Comparison of ENCODE assay signal across 8 cellular contexts in genomic region chr4:87270144-87270543, GRCh38. TPM values are rescaled to one million over a fixed set of nuclear protein-coding genes. Genes with fewer than 3 reads are reported as not detected.
DNase-seq lines count a peak whose midpoint lies in the region; ATAC-seq and TF ChIP-seq lines count a peak whose summit lies in the region.

No MANE protein-coding gene starts in this region.

- H3K9me3 ChIP-seq in PC-9 (ENCODE audit: insufficient read depth, low read depth) (no peaks in the 10 kb centered on the region), fibroblast of lung (ENCODE audit: control insufficient read depth, insufficient read depth, low read depth, low read length) (no peaks in the 10 kb centered on the region), vagina (no peaks in the 10 kb centered on the region)

- in situ Hi-C loops in Caki2 (cut with HindIII; ENCODE audit: low pct_unique_long_range_greater_than_20kb, low sequenced_read_pairs), result no loop called here

- BruUV-seq in PC-9 (replicated peaks; lab: Mats Ljungman, UMichigan), result no TSS peak

- ATAC-seq in HG03103 (IDR thresholded peaks at IDR 0.05; ENCODE audit: low read depth, unreplicated experiment) (peak; percentile 52), HG02642 (IDR thresholded peaks at IDR 0.05; ENCODE audit: poor library complexity, unreplicated experiment) (no peak)
- ATAC-seq in stimulated activated naive CD8-positive, alpha-beta T cell treated with anti-CD3 and anti-CD28 coated beads, Interleukin-15, amount 100 ng/mL, for 72 hours, result no peak

- H3K9me2 ChIP-seq in PC-9 (ENCODE audit: insufficient read depth), result no peaks in the 10 kb centered on the region

- H3K27me3 Mint-ChIP-seq in stimulated activated naive CD8-positive, alpha-beta T cell treated with anti-CD3 and anti-CD28 coated beads, Interleukin-15, amount 100 ng/mL, for 72 hours, result no peaks in the 10 kb centered on the region

- H3K4me2 ChIP-seq in PC-9 (no peak overlapping the region), fibroblast of lung (ENCODE audit: extremely low read depth, insufficient read depth, low read length) (no peak overlapping the region)

- H3K4me3 ChIP-seq in PC-9, result no peak overlapping the region
- H3K4me3 ChIP-seq in fibroblast of lung (replicated peaks in 1 of 4; ENCODE audit: control extremely low read depth in 1 of 4, insufficient read depth in 1 of 4, low read depth in 3 of 4, low read length in 4 of 4), result no peak overlapping the region
- H3K4me3 ChIP-seq in retinal pigment epithelial cell (ENCODE audit: low read length), result no peak overlapping the region
- H3K4me3 ChIP-seq in vagina, result no peak overlapping the region

- H3K27ac Mint-ChIP-seq in stimulated activated naive CD8-positive, alpha-beta T cell treated with anti-CD3 and anti-CD28 coated beads, Interleukin-15, amount 100 ng/mL, for 72 hours, result no peak overlapping the region

- no peaks in the 10 kb centered on the region for H3K4me1 ChIP-seq in PC-9 (replicated peaks; ENCODE audit: insufficient read depth)
- no peaks in the 10 kb centered on the region for H3K4me1 ChIP-seq in fibroblast of lung (ENCODE audit: control insufficient read depth, extremely low read depth, insufficient read depth, low read length)
- H3K4me1 ChIP-seq in vagina, result no peaks in the 10 kb centered on the region

- CTCF ChIA-PET in PC-9 (lab: Charles Lee), result interaction anchor here (0.6 kb wide), 1 partner anchor 230 kb away, joined by 4 read pairs; no protein-coding TSS in a partner anchor

- intact Hi-C loops in PC-9 (cut with micrococcal nuclease; ENCODE audit: unreplicated experiment) (loop anchor here (1.0 to 10.0 kb wide), 4 partner anchors 85 to 577 kb away; no protein-coding TSS in a partner anchor), vagina (cut with DNase I) (no loop called here)

- no peaks in the 10 kb centered on the region for H3K4me1 Mint-ChIP-seq in stimulated activated naive CD8-positive, alpha-beta T cell treated with anti-CD3 and anti-CD28 coated beads, Interleukin-15, amount 100 ng/mL, for 72 hours

- H3K79me2 ChIP-seq in PC-9 (ENCODE audit: low read depth), result no peaks in the 10 kb centered on the region
- H3K79me2 ChIP-seq in fibroblast of lung (ENCODE audit: control insufficient read depth, insufficient read depth, low read length), result no peaks in the 10 kb centered on the region

- no peak overlapping the region for H3K27ac ChIP-seq in PC-9
- no peak overlapping the region for H3K27ac ChIP-seq in fibroblast of lung (ENCODE audit: insufficient read depth, low read length)
- no peak overlapping the region for H3K27ac ChIP-seq in vagina

- TF ChIP-seq CTCF in PC-9 (conservative IDR thresholded peaks at IDR 0.05) (peak; percentile 57), fibroblast of lung (conservative IDR thresholded peaks at IDR 0.05 in 1 of 2, IDR thresholded peaks at IDR 0.05 in 1 of 2; ENCODE audit: low read depth in 1 of 2, low read length in 2 of 2) (peak; percentile 57 to 77), retinal pigment epithelial cell (conservative IDR thresholded peaks at IDR 0.05; ENCODE audit: low read depth, low read length) (peak; percentile 74), vagina (IDR thresholded peaks at IDR 0.05) (peak in 1 of 3 experiments; percentile 55)

- TF ChIP-seq POLR2A in vagina (IDR thresholded peaks at IDR 0.05), result no peak

- DNase-seq in Caki2 (ENCODE audit: low read depth) (peak; percentile 14), PC-9 (peak; percentile 5 to 38), fibroblast of lung (ENCODE audit: low read depth in 2 of 2) (peak; percentile 41 to 70), retinal pigment epithelial cell (ENCODE audit: low read depth) (no peak), vagina (ENCODE audit: extremely low spot score in 2 of 2) (no peak)
- no peak for DNase-seq in stimulated activated naive CD8-positive, alpha-beta T cell treated with anti-CD3 and anti-CD28 coated beads, Interleukin-15, amount 100 ng/mL, for 72 hours

- H2AFZ ChIP-seq in PC-9 (no peak overlapping the region), fibroblast of lung (ENCODE audit: low read length) (no peak overlapping the region)

- H3K9me3 Mint-ChIP-seq in stimulated activated naive CD8-positive, alpha-beta T cell treated with anti-CD3 and anti-CD28 coated beads, Interleukin-15, amount 100 ng/mL, for 72 hours, result no peaks in the 10 kb centered on the region

- H3K4me3 Mint-ChIP-seq in stimulated activated naive CD8-positive, alpha-beta T cell treated with anti-CD3 and anti-CD28 coated beads, Interleukin-15, amount 100 ng/mL, for 72 hours, result no peak overlapping the region

- H3K36me3 ChIP-seq in PC-9 (ENCODE audit: low read depth), result no peaks in the 10 kb centered on the region
- no peaks in the 10 kb centered on the region for H3K36me3 ChIP-seq in fibroblast of lung (ENCODE audit: control insufficient read depth, insufficient read depth, low read length)
- no peaks in the 10 kb centered on the region for H3K36me3 ChIP-seq in vagina

- H3K9ac ChIP-seq in fibroblast of lung (ENCODE audit: insufficient read depth, low read length), result no peak overlapping the region

- no peaks in the 10 kb centered on the region for H3K27me3 ChIP-seq in PC-9 (ENCODE audit: insufficient read depth, low read depth)
- H3K27me3 ChIP-seq in fibroblast of lung (ENCODE audit: control insufficient read depth, insufficient read depth, low read length), result no peaks in the 10 kb centered on the region
- no peaks in the 10 kb centered on the region for H3K27me3 ChIP-seq in vagina

- POLR2A ChIA-PET in PC-9 (lab: Charles Lee; ENCODE audit: unreplicated experiment), result no interaction called here

- no peaks in the 10 kb centered on the region for H3F3A ChIP-seq in PC-9 (ENCODE audit: insufficient read depth, low read depth)

- H4K20me1 ChIP-seq in PC-9 (ENCODE audit: insufficient read depth), result no peaks in the 10 kb centered on the region
- no peaks in the 10 kb centered on the region for H4K20me1 ChIP-seq in fibroblast of lung (ENCODE audit: control insufficient read depth, extremely low read depth, insufficient read depth, low read length)

RNA-seq across cellular contexts. Expression of gene KLHL8, which starts 49.7 kb away (rescaled TPM):
- 8.7 and 9.4 TPM in 2 replicates for total RNA-seq in Caki2 (2014; rRNA removed; shearing (Covaris generic); ENCODE audit: low replicate concordance)
- 8.5 and 10.4 TPM in 2 replicates for total RNA-seq in PC-9 (2021)
- total RNA-seq in fibroblast of lung, result 15.7 and 16.4 TPM in 2 replicates
- polyA plus RNA-seq in fibroblast of lung, result 7.9 and 8.8 TPM in 2 replicates
- polyA plus RNA-seq in fibroblast of lung (2012), result 8.1 and 9.3 TPM in 2 replicates
- polyA minus RNA-seq in fibroblast of lung (ENCODE audit: low replicate concordance), result 0.16 and 3.3 TPM in 2 replicates
- 9.1 TPM for total RNA-seq in vagina

RNA-seq across cellular contexts. Expression of gene HSD17B13, which starts 52.5 kb away (rescaled TPM):
- total RNA-seq in Caki2 (2014; rRNA removed; shearing (Covaris generic); ENCODE audit: low replicate concordance), result 0.43 TPM in 1 of 2 replicates, not detected in the other
- total RNA-seq in PC-9 (2021) (not detected in 2 replicates), fibroblast of lung (under 0.01 and 0.17 TPM in 2 replicates), vagina (23.8 TPM)
- polyA plus RNA-seq in fibroblast of lung, result 0.11 and 0.19 TPM in 2 replicates
- polyA plus RNA-seq in fibroblast of lung (2012), result 0.09 and 0.12 TPM in 2 replicates
- polyA minus RNA-seq in fibroblast of lung (ENCODE audit: low replicate concordance), result not detected in 2 replicates

Comparison
In these comparisons a context has a peak if more than half of its experiments do, and no peak if none do; other contexts are left out.
1. DNase-seq: peak in Caki2 (single experiment), PC-9 (2 of 2) and fibroblast of lung (2 of 2); none in retinal pigment epithelial cell (single experiment), vagina (0 of 2) and stimulated activated naive CD8-positive, alpha-beta T cell treated with anti-CD3 and anti-CD28 coated beads, Interleukin-15, amount 100 ng/mL, for 72 hours (0 of 2).
2. RNA of gene HSD17B13, which starts 52.5 kb away (total RNA-seq): 23.8 TPM in vagina (single experiment); under 0.01 to 0.17 TPM in fibroblast of lung, not detected in PC-9 and 0.43 TPM in Caki2; every median in the first group is over 10 times any median in the second.